1 cellular context compared by ENCODE assay signal in the genomic region with DNA sequence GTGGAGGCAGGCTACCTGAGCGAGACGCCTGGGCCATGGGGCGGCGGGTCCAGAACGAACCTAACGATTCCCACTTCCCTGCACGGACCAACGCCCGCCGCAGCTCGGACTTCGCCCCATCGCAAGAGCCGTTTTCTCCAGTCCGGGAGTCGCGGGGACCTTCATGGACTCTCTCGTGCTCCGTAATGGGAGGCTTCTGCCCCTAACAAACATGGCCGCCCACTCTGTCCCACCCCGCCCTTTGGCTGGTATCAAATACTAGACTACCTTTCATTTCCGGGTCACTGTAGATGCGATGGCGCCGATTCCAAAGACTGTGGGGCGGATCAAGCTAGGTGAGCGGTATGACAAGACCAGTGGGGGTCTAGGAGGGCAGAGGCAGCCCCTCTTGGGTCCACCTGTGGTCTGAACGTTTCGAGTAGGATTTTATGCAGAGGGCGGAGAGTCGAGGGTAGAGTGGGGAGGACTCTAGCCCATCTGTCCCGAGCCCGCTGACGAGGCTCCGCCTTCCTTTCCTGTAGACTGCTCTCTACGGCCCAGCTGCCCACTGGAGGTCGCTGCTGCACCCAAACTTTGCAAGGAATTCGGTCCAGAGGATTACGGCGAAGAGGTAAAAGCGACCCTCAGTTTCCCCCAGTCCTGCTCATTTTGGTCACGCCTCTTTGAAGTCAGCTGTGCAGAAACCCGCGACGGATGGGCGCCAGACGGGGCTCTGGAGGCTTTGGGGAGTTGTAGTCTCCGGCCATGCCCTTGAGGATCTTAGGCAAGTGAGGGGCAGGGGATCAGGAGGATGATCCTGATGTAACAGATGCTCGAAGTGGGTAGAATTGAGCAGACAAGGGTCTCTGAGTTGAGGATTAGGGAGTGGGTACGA.
A peak's percentile ranks its signal among the peaks of the same experiment; 100 is the strongest.
TF ChIP-seq lines count a peak whose summit lies in the region.

A gene with protein sequence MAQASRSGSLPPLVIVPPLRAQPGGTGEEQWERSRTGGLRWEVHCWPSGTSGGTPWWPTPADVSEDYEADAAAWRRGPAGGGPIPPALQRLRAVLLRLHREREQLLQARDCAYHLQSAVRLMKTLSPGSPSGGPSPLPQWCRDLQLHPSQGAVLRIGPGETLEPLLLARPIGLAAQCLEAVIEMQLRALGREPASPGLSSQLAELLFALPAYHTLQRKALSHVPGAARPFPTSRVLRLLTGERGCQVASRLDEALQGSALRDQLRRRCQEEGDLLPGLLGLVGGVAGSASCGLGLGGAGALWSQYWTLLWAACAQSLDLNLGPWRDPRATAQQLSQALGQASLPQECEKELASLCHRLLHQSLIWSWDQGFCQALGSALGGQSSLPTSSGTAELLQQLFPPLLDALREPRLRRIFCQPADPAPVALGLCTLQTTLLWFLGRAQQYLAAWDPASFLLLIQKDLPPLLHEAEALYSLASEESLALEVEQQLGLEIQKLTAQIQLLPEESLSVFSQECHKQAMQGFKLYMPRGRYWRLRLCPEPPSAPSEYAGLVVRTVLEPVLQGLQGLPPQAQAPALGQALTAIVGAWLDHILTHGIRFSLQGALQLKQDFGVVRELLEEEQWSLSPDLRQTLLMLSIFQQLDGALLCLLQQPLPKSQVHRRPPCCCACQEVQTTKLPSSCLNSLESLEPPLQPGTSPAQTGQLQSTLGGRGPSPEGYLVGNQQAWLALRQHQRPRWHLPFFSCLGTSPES (minus strand): TSS at position 198 of the 874 bp plus-strand sequence. CDS start 161 bp downstream, at position 37.
TTC31 (plus strand) TSS at position 281 of the 874 bp plus-strand sequence; CDS start at position 296, 15 bp downstream.

TF ChIP-seq in SK-N-SH treated with all-trans-retinoic acid at 6 μM for 48 hours, 23 proteins besides CTCF, POLR2A, EP300 and RAD21 (continued from another document):
- TF ChIP-seq TSHZ2 (CRISPR knock-in tag; IDR thresholded peaks at IDR 0.05) (0 out of 2 replicates have a peak, but pooled peaks have one; percentile 29), ZNF8 (CRISPR knock-in tag; IDR thresholded peaks at IDR 0.05) (no peak)
